1 cellular context compared by ENCODE assay signal in the genomic region with DNA sequence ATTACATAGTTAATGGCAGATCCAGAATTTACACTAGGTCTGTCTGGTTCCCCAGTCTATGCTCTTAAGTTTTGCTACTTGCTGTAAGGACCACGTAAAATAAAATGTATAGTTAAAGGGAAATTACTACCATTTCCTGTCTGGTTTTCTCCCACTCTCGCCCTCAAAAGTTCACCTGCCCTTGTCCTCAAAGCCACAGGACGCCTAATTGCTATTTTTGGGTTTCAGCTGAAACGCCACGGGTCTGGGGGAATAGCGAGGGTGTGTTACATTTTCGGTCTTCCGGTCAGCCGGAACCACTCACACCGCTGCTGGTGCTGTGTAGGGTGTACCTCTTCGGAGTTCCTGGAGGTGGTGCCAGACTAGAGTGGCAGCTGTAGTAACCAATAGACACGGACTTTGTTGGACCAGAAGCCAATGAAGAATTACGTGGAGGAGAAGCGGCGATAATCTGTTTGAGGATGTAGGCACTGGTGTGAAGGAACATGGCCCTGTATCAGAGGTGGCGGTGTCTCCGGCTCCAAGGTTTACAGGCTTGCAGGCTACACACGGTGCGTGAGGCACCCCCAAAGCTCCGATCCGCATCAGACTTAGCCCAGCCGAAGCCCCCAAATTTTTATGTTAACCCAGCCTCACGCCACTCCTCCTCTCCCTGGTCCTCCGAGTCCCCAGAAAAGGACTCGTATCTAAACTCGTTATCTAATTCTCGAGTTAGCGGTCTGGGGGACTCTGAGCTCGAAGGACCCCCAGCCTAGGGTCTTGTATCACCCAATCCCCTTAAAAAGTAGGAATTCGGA.
TF ChIP-seq lines count a peak whose summit lies in the region.

A gene with protein sequence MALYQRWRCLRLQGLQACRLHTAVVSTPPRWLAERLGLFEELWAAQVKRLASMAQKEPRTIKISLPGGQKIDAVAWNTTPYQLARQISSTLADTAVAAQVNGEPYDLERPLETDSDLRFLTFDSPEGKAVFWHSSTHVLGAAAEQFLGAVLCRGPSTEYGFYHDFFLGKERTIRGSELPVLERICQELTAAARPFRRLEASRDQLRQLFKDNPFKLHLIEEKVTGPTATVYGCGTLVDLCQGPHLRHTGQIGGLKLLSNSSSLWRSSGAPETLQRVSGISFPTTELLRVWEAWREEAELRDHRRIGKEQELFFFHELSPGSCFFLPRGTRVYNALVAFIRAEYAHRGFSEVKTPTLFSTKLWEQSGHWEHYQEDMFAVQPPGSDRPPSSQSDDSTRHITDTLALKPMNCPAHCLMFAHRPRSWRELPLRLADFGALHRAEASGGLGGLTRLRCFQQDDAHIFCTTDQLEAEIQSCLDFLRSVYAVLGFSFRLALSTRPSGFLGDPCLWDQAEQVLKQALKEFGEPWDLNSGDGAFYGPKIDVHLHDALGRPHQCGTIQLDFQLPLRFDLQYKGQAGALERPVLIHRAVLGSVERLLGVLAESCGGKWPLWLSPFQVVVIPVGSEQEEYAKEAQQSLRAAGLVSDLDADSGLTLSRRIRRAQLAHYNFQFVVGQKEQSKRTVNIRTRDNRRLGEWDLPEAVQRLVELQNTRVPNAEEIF (plus strand): TSS at position 454 of the 797 bp plus-strand sequence. CDS start 32 bp downstream, at position 486.

TF ChIP-seq in HepG2, 621 proteins besides CTCF, POLR2A, EP300 and RAD21 (continued from another document and continues in another):
- TF ChIP-seq, protein P1, sequence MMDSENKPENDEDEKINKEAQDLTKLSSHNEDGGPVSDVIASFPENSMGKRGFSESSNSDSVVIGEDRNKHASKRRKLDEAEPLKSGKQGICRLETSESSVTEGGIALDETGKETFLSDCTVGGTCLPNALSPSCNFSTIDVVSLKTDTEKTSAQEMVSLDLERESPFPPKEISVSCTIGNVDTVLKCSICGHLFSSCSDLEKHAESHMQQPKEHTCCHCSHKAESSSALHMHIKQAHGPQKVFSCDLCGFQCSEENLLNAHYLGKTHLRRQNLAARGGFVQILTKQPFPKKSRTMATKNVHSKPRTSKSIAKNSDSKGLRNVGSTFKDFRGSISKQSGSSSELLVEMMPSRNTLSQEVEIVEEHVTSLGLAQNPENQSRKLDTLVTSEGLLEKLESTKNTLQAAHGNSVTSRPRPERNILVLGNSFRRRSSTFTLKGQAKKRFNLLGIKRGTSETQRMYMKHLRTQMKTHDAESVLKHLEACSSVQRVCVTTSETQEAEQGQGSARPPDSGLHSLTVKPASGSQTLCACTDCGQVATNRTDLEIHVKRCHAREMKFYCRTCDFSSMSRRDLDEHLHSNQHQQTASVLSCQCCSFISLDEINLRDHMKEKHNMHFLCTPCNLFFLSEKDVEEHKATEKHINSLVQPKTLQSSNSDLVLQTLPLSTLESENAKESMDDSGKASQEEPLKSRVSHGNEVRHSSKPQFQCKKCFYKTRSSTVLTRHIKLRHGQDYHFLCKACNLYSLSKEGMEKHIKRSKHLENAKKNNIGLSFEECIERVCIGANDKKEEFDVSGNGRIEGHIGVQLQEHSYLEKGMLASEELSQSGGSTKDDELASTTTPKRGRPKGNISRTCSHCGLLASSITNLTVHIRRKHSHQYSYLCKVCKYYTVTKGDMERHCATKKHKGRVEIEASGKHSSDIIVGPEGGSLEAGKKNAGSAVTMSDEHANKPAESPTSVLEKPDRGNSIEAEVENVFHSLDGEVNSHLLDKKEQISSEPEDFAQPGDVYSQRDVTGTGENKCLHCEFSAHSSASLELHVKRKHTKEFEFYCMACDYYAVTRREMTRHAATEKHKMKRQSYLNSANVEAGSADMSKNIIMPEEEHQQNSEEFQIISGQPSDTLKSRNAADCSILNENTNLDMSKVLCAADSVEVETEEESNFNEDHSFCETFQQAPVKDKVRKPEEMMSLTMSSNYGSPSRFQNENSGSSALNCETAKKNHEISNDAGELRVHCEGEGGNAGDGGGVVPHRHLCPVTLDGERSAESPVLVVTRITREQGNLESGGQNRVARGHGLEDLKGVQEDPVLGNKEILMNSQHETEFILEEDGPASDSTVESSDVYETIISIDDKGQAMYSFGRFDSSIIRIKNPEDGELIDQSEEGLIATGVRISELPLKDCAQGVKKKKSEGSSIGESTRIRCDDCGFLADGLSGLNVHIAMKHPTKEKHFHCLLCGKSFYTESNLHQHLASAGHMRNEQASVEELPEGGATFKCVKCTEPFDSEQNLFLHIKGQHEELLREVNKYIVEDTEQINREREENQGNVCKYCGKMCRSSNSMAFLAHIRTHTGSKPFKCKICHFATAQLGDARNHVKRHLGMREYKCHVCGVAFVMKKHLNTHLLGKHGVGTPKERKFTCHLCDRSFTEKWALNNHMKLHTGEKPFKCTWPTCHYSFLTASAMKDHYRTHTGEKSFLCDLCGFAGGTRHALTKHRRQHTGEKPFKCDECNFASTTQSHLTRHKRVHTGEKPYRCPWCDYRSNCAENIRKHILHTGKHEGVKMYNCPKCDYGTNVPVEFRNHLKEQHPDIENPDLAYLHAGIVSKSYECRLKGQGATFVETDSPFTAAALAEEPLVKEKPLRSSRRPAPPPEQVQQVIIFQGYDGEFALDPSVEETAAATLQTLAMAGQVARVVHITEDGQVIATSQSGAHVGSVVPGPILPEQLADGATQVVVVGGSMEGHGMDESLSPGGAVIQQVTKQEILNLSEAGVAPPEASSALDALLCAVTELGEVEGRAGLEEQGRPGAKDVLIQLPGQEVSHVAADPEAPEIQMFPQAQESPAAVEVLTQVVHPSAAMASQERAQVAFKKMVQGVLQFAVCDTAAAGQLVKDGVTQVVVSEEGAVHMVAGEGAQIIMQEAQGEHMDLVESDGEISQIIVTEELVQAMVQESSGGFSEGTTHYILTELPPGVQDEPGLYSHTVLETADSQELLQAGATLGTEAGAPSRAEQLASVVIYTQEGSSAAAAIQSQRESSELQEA (CRISPR knock-in tag; IDR thresholded peaks at IDR 0.05; ENCODE audit: not compliant biosample characterization) = peak; percentile 48
- TF ChIP-seq MYC (CRISPR knock-in tag; IDR thresholded peaks at IDR 0.05; ENCODE audit: borderline replicate concordance) (peak; percentile 76; the same call in 1 of the 2 replicates), ZNF101 (CRISPR knock-in tag; IDR thresholded peaks at IDR 0.05; ENCODE audit: borderline replicate concordance, low read depth) (no peak), ZNF784 (CRISPR knock-in tag; IDR thresholded peaks at IDR 0.05; ENCODE audit: borderline replicate concordance) (peak; percentile 85; the same call in 1 of the 2 replicates), ZNF564 (CRISPR knock-in tag; IDR thresholded peaks at IDR 0.05) (peak; percentile 43; the same call in 1 of the 2 replicates), ZKSCAN1 (IDR thresholded peaks at IDR 0.05; ENCODE audit: low read length) (no peak; the same call in 1 of the 2 replicates), ZNF20 (CRISPR knock-in tag; IDR thresholded peaks at IDR 0.05) (no peak), TEAD3 (CRISPR knock-in tag; optimal IDR thresholded peaks at IDR 0.05; ENCODE audit: borderline replicate concordance) (peak; percentile 86), FOXA3 (CRISPR knock-in tag; IDR thresholded peaks at IDR 0.05) (peak; percentile 67), ZNF136 (CRISPR knock-in tag; IDR thresholded peaks at IDR 0.05; ENCODE audit: low read depth) (no peak), ZNF12 (CRISPR knock-in tag; IDR thresholded peaks at IDR 0.05) (no peak), ZNF724P (CRISPR knock-in tag; IDR thresholded peaks at IDR 0.05; ENCODE audit: borderline replicate concordance) (no peak), WIZ (CRISPR knock-in tag; IDR thresholded peaks at IDR 0.05) (no peak), NKX3-1 (CRISPR knock-in tag; IDR thresholded peaks at IDR 0.05) (peak; percentile 74; the same call in 1 of the 2 replicates), KAT8 (CRISPR knock-in tag; IDR thresholded peaks at IDR 0.05) (peak; percentile 98), SMC3 (IDR thresholded peaks at IDR 0.05; ENCODE audit: low read length) (no peak), POLR2AphosphoS2 (IDR thresholded peaks at IDR 0.05; ENCODE audit: low read depth, low read length) (no peak), AHR (CRISPR knock-in tag; IDR thresholded peaks at IDR 0.05) (no peak), MAF1 (CRISPR knock-in tag; IDR thresholded peaks at IDR 0.05; ENCODE audit: borderline replicate concordance) (0 out of 2 replicates have a peak, but pooled peaks have one; percentile 40), ATF3 (CRISPR knock-in tag; IDR thresholded peaks at IDR 0.05) (0 out of 2 replicates have a peak, but pooled peaks have one; percentile 30), ZNF33A (CRISPR knock-in tag; IDR thresholded peaks at IDR 0.05; ENCODE audit: borderline replicate concordance) (no peak), ZSCAN12 (CRISPR knock-in tag; IDR thresholded peaks at IDR 0.05) (no peak), ZNF782 (CRISPR knock-in tag; IDR thresholded peaks at IDR 0.05; ENCODE audit: borderline replicate concordance) (no peak), ELF4 (CRISPR knock-in tag; IDR thresholded peaks at IDR 0.05; ENCODE audit: borderline replicate concordance) (0 out of 2 replicates have a peak, but pooled peaks have one; percentile 72), SETDB1 (CRISPR knock-in tag; IDR thresholded peaks at IDR 0.05; ENCODE audit: borderline replicate concordance) (no peak), ZFYVE20 (CRISPR knock-in tag; IDR thresholded peaks at IDR 0.05; ENCODE audit: borderline replicate concordance, low read depth) (no peak)
- TF ChIP-seq, protein P2, sequence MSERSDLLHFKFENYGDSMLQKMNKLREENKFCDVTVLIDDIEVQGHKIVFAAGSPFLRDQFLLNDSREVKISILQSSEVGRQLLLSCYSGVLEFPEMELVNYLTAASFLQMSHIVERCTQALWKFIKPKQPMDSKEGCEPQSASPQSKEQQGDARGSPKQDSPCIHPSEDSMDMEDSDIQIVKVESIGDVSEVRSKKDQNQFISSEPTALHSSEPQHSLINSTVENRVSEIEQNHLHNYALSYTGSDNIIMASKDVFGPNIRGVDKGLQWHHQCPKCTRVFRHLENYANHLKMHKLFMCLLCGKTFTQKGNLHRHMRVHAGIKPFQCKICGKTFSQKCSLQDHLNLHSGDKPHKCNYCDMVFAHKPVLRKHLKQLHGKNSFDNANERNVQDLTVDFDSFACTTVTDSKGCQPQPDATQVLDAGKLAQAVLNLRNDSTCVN (CRISPR knock-in tag; IDR thresholded peaks at IDR 0.05; ENCODE audit: borderline replicate concordance) = 0 out of 2 replicates have a peak, but pooled peaks have one; percentile 56
- TF ChIP-seq, protein P3, sequence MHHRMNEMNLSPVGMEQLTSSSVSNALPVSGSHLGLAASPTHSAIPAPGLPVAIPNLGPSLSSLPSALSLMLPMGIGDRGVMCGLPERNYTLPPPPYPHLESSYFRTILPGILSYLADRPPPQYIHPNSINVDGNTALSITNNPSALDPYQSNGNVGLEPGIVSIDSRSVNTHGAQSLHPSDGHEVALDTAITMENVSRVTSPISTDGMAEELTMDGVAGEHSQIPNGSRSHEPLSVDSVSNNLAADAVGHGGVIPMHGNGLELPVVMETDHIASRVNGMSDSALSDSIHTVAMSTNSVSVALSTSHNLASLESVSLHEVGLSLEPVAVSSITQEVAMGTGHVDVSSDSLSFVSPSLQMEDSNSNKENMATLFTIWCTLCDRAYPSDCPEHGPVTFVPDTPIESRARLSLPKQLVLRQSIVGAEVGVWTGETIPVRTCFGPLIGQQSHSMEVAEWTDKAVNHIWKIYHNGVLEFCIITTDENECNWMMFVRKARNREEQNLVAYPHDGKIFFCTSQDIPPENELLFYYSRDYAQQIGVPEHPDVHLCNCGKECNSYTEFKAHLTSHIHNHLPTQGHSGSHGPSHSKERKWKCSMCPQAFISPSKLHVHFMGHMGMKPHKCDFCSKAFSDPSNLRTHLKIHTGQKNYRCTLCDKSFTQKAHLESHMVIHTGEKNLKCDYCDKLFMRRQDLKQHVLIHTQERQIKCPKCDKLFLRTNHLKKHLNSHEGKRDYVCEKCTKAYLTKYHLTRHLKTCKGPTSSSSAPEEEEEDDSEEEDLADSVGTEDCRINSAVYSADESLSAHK (CRISPR knock-in tag; IDR thresholded peaks at IDR 0.05; ENCODE audit: borderline replicate concordance) = no peak
- TF ChIP-seq, protein P4, sequence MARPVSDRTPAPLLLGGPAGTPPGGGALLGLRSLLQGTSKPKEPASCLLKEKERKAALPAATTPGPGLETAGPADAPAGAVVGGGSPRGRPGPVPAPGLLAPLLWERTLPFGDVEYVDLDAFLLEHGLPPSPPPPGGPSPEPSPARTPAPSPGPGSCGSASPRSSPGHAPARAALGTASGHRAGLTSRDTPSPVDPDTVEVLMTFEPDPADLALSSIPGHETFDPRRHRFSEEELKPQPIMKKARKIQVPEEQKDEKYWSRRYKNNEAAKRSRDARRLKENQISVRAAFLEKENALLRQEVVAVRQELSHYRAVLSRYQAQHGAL (CRISPR knock-in tag; IDR thresholded peaks at IDR 0.05; ENCODE audit: not compliant biosample characterization) = no peak
- TF ChIP-seq, protein P5, sequence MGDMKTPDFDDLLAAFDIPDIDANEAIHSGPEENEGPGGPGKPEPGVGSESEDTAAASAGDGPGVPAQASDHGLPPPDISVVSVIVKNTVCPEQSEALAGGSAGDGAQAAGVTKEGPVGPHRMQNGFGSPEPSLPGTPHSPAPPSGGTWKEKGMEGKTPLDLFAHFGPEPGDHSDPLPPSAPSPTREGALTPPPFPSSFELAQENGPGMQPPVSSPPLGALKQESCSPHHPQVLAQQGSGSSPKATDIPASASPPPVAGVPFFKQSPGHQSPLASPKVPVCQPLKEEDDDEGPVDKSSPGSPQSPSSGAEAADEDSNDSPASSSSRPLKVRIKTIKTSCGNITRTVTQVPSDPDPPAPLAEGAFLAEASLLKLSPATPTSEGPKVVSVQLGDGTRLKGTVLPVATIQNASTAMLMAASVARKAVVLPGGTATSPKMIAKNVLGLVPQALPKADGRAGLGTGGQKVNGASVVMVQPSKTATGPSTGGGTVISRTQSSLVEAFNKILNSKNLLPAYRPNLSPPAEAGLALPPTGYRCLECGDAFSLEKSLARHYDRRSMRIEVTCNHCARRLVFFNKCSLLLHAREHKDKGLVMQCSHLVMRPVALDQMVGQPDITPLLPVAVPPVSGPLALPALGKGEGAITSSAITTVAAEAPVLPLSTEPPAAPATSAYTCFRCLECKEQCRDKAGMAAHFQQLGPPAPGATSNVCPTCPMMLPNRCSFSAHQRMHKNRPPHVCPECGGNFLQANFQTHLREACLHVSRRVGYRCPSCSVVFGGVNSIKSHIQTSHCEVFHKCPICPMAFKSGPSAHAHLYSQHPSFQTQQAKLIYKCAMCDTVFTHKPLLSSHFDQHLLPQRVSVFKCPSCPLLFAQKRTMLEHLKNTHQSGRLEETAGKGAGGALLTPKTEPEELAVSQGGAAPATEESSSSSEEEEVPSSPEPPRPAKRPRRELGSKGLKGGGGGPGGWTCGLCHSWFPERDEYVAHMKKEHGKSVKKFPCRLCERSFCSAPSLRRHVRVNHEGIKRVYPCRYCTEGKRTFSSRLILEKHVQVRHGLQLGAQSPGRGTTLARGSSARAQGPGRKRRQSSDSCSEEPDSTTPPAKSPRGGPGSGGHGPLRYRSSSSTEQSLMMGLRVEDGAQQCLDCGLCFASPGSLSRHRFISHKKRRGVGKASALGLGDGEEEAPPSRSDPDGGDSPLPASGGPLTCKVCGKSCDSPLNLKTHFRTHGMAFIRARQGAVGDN (CRISPR knock-in tag; IDR thresholded peaks at IDR 0.05) = peak; percentile 69
